In the genomic region with DNA sequence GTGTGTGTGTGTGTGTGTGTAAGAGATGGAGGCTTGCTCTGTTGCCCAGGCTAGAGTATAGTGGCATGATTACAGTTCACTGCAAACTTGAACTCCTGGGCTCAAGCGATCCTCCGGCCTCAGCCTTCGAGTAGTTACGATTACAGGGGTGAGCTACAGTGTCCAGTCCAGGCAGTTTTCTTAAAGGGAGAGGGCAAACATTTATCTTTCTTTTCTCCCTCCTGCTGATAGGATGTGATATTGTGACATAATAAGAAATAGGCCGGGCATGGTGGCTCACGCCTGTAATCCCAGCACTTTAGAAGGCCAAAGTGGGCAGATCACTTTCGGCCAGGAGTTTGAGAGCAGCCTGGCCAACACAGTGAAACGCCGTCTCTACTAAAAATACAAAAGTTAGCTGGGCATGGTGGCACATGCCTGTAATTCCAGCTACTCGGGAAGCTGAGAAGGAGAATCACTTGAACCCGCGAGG, we compare ENCODE assay signal across 13 cellular contexts. TPM values are rescaled to one million over a fixed set of nuclear protein-coding genes. Genes with fewer than 3 reads are reported as not detected.
DNase-seq lines count a peak whose midpoint lies in the region; ATAC-seq and TF ChIP-seq lines count a peak whose summit lies in the region.
"Had no signal": no experiment of that assay in that cellular context is flagged by ENCODE, and none has a peak within 500 bp of the region (broad histone marks: within the 10 kb centered on the region; RNA-seq: fewer than 3 reads in every experiment).

No MANE protein-coding gene starts in this region.

- H3K23ac ChIP-seq in IMR-90 (ENCODE audit: low read depth, low read length): no peak overlapping the region
- no peak overlapping the region for H3K23ac ChIP-seq in trophoblast cell (ENCODE audit: low read length)

- peak overlapping the region; percentile 88 for H4K5ac ChIP-seq in IMR-90 (ENCODE audit: low read depth, low read length)

- no peaks in the 10 kb centered on the region for H3K27me3 Mint-ChIP-seq in CD4-positive, alpha-beta T cell
- H3K27me3 Mint-ChIP-seq in activated naive CD8-positive, alpha-beta T cell treated with anti-CD3 and anti-CD28 coated beads, Interleukin-2, amount 10 ng/mL, durations not matched to agents 7 days and 5 days: no peaks in the 10 kb centered on the region
- H3K27me3 Mint-ChIP-seq: progenitor cell of endocrine pancreas had no signal

- TF ChIP-seq RAD21 in IMR-90 (IDR thresholded peaks at IDR 0.05; ENCODE audit: low read length): no peak

- H2AFZ ChIP-seq in IMR-90 (replicated peaks; ENCODE audit: low read length, poor library complexity) (peak overlapping the region; percentile 77), trophoblast cell (ENCODE audit: insufficient read depth, low read length, poor library complexity) (no peak overlapping the region)

- no peak overlapping the region for H2BK20ac ChIP-seq in IMR-90 (ENCODE audit: low read depth, low read length)

- no peak overlapping the region for H4K12ac ChIP-seq in trophoblast cell (ENCODE audit: low read depth, low read length)

- H4K8ac ChIP-seq in IMR-90 (ENCODE audit: low read depth in 2 of 2, low read length in 2 of 2) (peak overlapping the region; percentile 33 to 85; a peak in 3 of 4 replicates), trophoblast cell (ENCODE audit: low read depth, low read length) (peak overlapping the region; percentile 61)

- H2AK5ac ChIP-seq in IMR-90 (ENCODE audit: low read depth, low read length) (peak overlapping the region; percentile 1), trophoblast cell (ENCODE audit: low read length) (no peak overlapping the region)

- dilution Hi-C loops in IMR-90 (cut with HindIII; ENCODE audit: low sequenced_read_pairs, unreplicated experiment): no loop called here

- POLR2A ChIA-PET in CD4-positive, alpha-beta T cell (lab: Charles Lee): interaction anchor here (0.6 to 1.0 kb wide), 2 partner anchors 17 to 416 kb away, joined by 3 to 5 read pairs; no protein-coding TSS in a partner anchor
- POLR2A ChIA-PET in IMR-90 (lab: Charles Lee; ENCODE audit: unreplicated experiment): no interaction called here
- POLR2A ChIA-PET in activated naive CD8-positive, alpha-beta T cell treated with anti-CD3 and anti-CD28 coated beads, Interleukin-2, amount 10 ng/mL, durations not matched to agents 7 days and 5 days (lab: Charles Lee): interaction anchor here (0.6 to 1.6 kb wide), 4 partner anchors 9 to 55 kb away, joined by 3 to 6 read pairs (median 4); a partner anchor contains a TSS

- intact Hi-C loops in CD4-positive, alpha-beta T cell (cut with DNase I, micrococcal nuclease): loop anchor here in 1 of 2 experiments (5.0 kb wide), 1 partner anchor 57 kb away; no protein-coding TSS in a partner anchor
- intact Hi-C loops in IMR-90 (cut with micrococcal nuclease) (no loop called here), prostate gland (cut with DNase I) (no loop called here)

- H3K36me3 ChIP-seq in IMR-90 (ENCODE audit: control insufficient read depth, insufficient read depth, low read length) (no peaks in the 10 kb centered on the region), trophoblast cell (ENCODE audit: control insufficient read depth in 1 of 2, insufficient read depth in 2 of 2, low read length in 2 of 2) (peaks cover 0 to 1% of the 10 kb centered on the region in 2 experiments), prostate gland (no peaks in the 10 kb centered on the region)
- H3K36me3 ChIP-seq: adrenal gland had no signal

- no peaks in the 10 kb centered on the region for H4K20me1 ChIP-seq in IMR-90 (ENCODE audit: insufficient read depth, low read length)

- no peak overlapping the region for H4K91ac ChIP-seq in IMR-90 (ENCODE audit: insufficient read depth, low read depth, low read length)
- no peak overlapping the region for H4K91ac ChIP-seq in trophoblast cell (ENCODE audit: low read depth, low read length)

- DNase-seq in CD4-positive, alpha-beta T cell: no peak
- DNase-seq in IMR-90 (no peak), trophoblast cell (no peak), prostate gland (ENCODE audit: low spot score) (no peak)
- DNase-seq in activated naive CD8-positive, alpha-beta T cell treated with anti-CD3 and anti-CD28 coated beads, Interleukin-2, amount 10 ng/mL, durations not matched to agents 7 days and 5 days: peak; percentile 34
- no peak for DNase-seq in central memory CD4-positive, alpha-beta T cell
- no peak for DNase-seq in stimulated activated naive CD4-positive, alpha-beta T cell (lab: John Stamatoyannopoulos, UW)
- DNase-seq: erythroblast; NCI-H1694; NCI-H510A; stimulated activated CD4-positive, alpha-beta T cell treated with anti-CD3 and anti-CD28 coated beads, Interleukin-1b, Interleukin-23, amount 100 ng/mL, for 48 hours had no signal

- H3K56ac ChIP-seq in IMR-90 (ENCODE audit: extremely low read depth, insufficient read depth, low read length): no peak overlapping the region

- 0 out of 2 replicates have a peak overlapping the region, but pooled peaks have one; percentile 45 for H3K14ac ChIP-seq in IMR-90 (replicated peaks; ENCODE audit: low read depth, low read length)
- H3K14ac ChIP-seq in trophoblast cell (ENCODE audit: low read length): no peak overlapping the region

- TF ChIP-seq POLR2A in IMR-90 (IDR thresholded peaks at IDR 0.05; ENCODE audit: low read depth, low read length) (no peak), prostate gland (IDR thresholded peaks at IDR 0.05) (no peak)

- H2BK5ac ChIP-seq in IMR-90 (ENCODE audit: low read depth, low read length, poor library complexity, severe bottlenecking) (no peak overlapping the region), trophoblast cell (ENCODE audit: low read depth, low read length, poor library complexity) (no peak overlapping the region)

- CTCF ChIA-PET in CD4-positive, alpha-beta T cell (lab: Charles Lee): interaction anchor here (2.4 kb wide), 1 partner anchor 17 kb away, joined by 6 read pairs; no protein-coding TSS in a partner anchor
- CTCF ChIA-PET in IMR-90 (lab: Yijun Ruan, JAX): interaction anchor here (0.9 to 1.6 kb wide), 2 partner anchors 17 to 55 kb away, joined by 3 to 4 read pairs; no protein-coding TSS in a partner anchor

- no TSS peak for BruUV-seq in IMR-90 (replicated peaks; lab: Mats Ljungman, UMichigan)

- H3K4me2 ChIP-seq in IMR-90 (ENCODE audit: low read depth, low read length): no peak overlapping the region
- no peak overlapping the region for H3K4me2 ChIP-seq in trophoblast cell (ENCODE audit: low read length)

- H2BK12ac ChIP-seq in trophoblast cell (ENCODE audit: low read length): no peak overlapping the region

- H3K79me2 ChIP-seq in trophoblast cell (ENCODE audit: control insufficient read depth, insufficient read depth, low read length, poor library complexity): no peaks in the 10 kb centered on the region

- H2BK15ac ChIP-seq in IMR-90 (ENCODE audit: low read depth, low read length): 0 out of 3 replicates have a peak overlapping the region, but pooled peaks have one; percentile 15

- no peak overlapping the region for H3K4me3 Mint-ChIP-seq in CD4-positive, alpha-beta T cell
- peak overlapping the region; percentile 83 for H3K4me3 Mint-ChIP-seq in activated naive CD8-positive, alpha-beta T cell treated with anti-CD3 and anti-CD28 coated beads, Interleukin-2, amount 10 ng/mL, durations not matched to agents 7 days and 5 days

- H3K27ac Mint-ChIP-seq in CD4-positive, alpha-beta T cell: peak overlapping the region; percentile 91
- peak overlapping the region; percentile 99 for H3K27ac Mint-ChIP-seq in activated naive CD8-positive, alpha-beta T cell treated with anti-CD3 and anti-CD28 coated beads, Interleukin-2, amount 10 ng/mL, durations not matched to agents 7 days and 5 days
- H3K27ac Mint-ChIP-seq: progenitor cell of endocrine pancreas had no signal

- H3K79me1 ChIP-seq in IMR-90 (ENCODE audit: low read depth in 1 of 2, low read length in 2 of 2): no peaks in the 10 kb centered on the region
- peaks cover 7% of the 10 kb centered on the region for H3K79me1 ChIP-seq in trophoblast cell (ENCODE audit: low read length)

- 100% methylated on average over 4 of the region's 12 CpGs; no CpG with 5 or more reads in 1 of the 2 experiments for WGBS in IMR-90 (ENCODE audit: extremely low coverage in 2 of 2, insufficient read length in 1 of 2), 2 experiments
- no CpG with 5 or more reads among the region's 12 CpGs for WGBS in trophoblast cell (ENCODE audit: extremely low coverage, insufficient coverage, insufficient read length)
- WGBS in prostate gland: 85% methylated on average over 12 of the region's 12 CpGs

- TF ChIP-seq CTCF in CD4-positive, alpha-beta T cell (IDR thresholded peaks at IDR 0.05): no peak
- TF ChIP-seq CTCF in IMR-90 (conservative IDR thresholded peaks at IDR 0.05; ENCODE audit: low read depth, low read length) (no peak), prostate gland (IDR thresholded peaks at IDR 0.05) (no peak)

- no peak overlapping the region for H3K4me3 ChIP-seq in IMR-90 (ENCODE audit: insufficient read depth, low read depth, low read length)
- no peak overlapping the region for H3K4me3 ChIP-seq in trophoblast cell (ENCODE audit: low read depth, low read length)
- H3K4me3 ChIP-seq in prostate gland: no peak overlapping the region
- H3K4me3 ChIP-seq: adrenal gland had no signal

- no peak for ATAC-seq in CD4-positive, alpha-beta T cell (ENCODE audit: poor library complexity)
- no peak for ATAC-seq in IMR-90 (ENCODE audit: low read depth)
- ATAC-seq in activated naive CD8-positive, alpha-beta T cell treated with anti-CD3 and anti-CD28 coated beads, Interleukin-2, amount 10 ng/mL, durations not matched to agents 7 days and 5 days (ENCODE audit: low read depth): peak; percentile 4

- in situ Hi-C loops in IMR-90 (cut with MboI; ENCODE audit: low sequenced_read_pairs): no loop called here

- H2AK9ac ChIP-seq in IMR-90 (replicated peaks; ENCODE audit: low read depth, low read length, poor library complexity): no peak overlapping the region

- no peaks in the 10 kb centered on the region for H3K36me3 Mint-ChIP-seq in CD4-positive, alpha-beta T cell (ENCODE audit: low read depth)
- no peaks in the 10 kb centered on the region for H3K36me3 Mint-ChIP-seq in activated naive CD8-positive, alpha-beta T cell treated with anti-CD3 and anti-CD28 coated beads, Interleukin-2, amount 10 ng/mL, durations not matched to agents 7 days and 5 days

- H3K4ac ChIP-seq in IMR-90 (ENCODE audit: low read depth, low read length): peak overlapping the region; percentile 59; the same call in 1 of the 2 replicates
- H3K4ac ChIP-seq in trophoblast cell (ENCODE audit: low read depth, low read length): no peak overlapping the region

- no peak overlapping the region for H3K27ac ChIP-seq in CD4-positive, alpha-beta T cell (ENCODE audit: low read depth, low read length)
- H3K27ac ChIP-seq in IMR-90 (ENCODE audit: insufficient read depth, low read length) (no peak overlapping the region), trophoblast cell (ENCODE audit: low read depth, low read length) (no peak overlapping the region), prostate gland (no peak overlapping the region)
- H3K27ac ChIP-seq: adrenal gland had no signal

- H3K18ac ChIP-seq in IMR-90 (ENCODE audit: low read depth, low read length): no peak overlapping the region
- no peak overlapping the region for H3K18ac ChIP-seq in trophoblast cell (ENCODE audit: low read length)

- H3K9me1 ChIP-seq in IMR-90 (ENCODE audit: insufficient read depth, low read length): peaks cover 20% of the 10 kb centered on the region

- H2BK120ac ChIP-seq in IMR-90 (ENCODE audit: low read depth, low read length) (no peak overlapping the region), trophoblast cell (ENCODE audit: insufficient read depth, low read length, poor library complexity) (no peak overlapping the region)

- H3K4me1 ChIP-seq in IMR-90 (ENCODE audit: control insufficient read depth, insufficient read depth, low read length) (peaks cover 3% of the 10 kb centered on the region; the same call in 1 of the 2 replicates), trophoblast cell (ENCODE audit: control insufficient read depth in 1 of 2, insufficient read depth in 2 of 2, low read length in 2 of 2) (peaks cover 0 to 2% of the 10 kb centered on the region in 2 experiments), prostate gland (replicated peaks) (no peaks in the 10 kb centered on the region)

- H3K4me1 Mint-ChIP-seq in CD4-positive, alpha-beta T cell (ENCODE audit: low read depth): peaks cover 31% of the 10 kb centered on the region
- H3K4me1 Mint-ChIP-seq in activated naive CD8-positive, alpha-beta T cell treated with anti-CD3 and anti-CD28 coated beads, Interleukin-2, amount 10 ng/mL, durations not matched to agents 7 days and 5 days: peaks cover 26% of the 10 kb centered on the region

- H3K9ac ChIP-seq in IMR-90 (ENCODE audit: low read depth, low read length): no peak overlapping the region
- no peak overlapping the region for H3K9ac ChIP-seq in trophoblast cell (ENCODE audit: low read length)

- no peaks in the 10 kb centered on the region for H3K9me3 Mint-ChIP-seq in CD4-positive, alpha-beta T cell
- H3K9me3 Mint-ChIP-seq in activated naive CD8-positive, alpha-beta T cell treated with anti-CD3 and anti-CD28 coated beads, Interleukin-2, amount 10 ng/mL, durations not matched to agents 7 days and 5 days: no peaks in the 10 kb centered on the region

- no peaks in the 10 kb centered on the region for H3K27me3 ChIP-seq in CD4-positive, alpha-beta T cell (ENCODE audit: control insufficient read depth, insufficient read depth, low read length)
- H3K27me3 ChIP-seq in IMR-90 (ENCODE audit: control insufficient read depth, insufficient read depth, low read length) (no peaks in the 10 kb centered on the region), trophoblast cell (ENCODE audit: insufficient read depth, low read length) (no peaks in the 10 kb centered on the region), prostate gland (replicated peaks; ENCODE audit: insufficient read depth) (no peaks in the 10 kb centered on the region)
- H3K27me3 ChIP-seq: adrenal gland had no signal

- H3K9me3 ChIP-seq in CD4-positive, alpha-beta T cell (ENCODE audit: control insufficient read depth, low read length): no peaks in the 10 kb centered on the region
- H3K9me3 ChIP-seq in IMR-90 (ENCODE audit: control insufficient read depth, insufficient read depth, low read length): no peaks in the 10 kb centered on the region
- no peaks in the 10 kb centered on the region for H3K9me3 ChIP-seq in trophoblast cell (ENCODE audit: insufficient read depth, low read depth, low read length)
- H3K9me3 ChIP-seq in prostate gland: no peaks in the 10 kb centered on the region
- H3K9me3 ChIP-seq: adrenal gland had no signal

RNA-seq across cellular contexts. Expression of a gene that starts 31.8 kb away (rescaled TPM):
- total RNA-seq in CD4-positive, alpha-beta T cell: 10 to 100 TPM; 52.0 to 54.9 TPM
- total RNA-seq in IMR-90 (2012; rRNA removed) (54.8 and 58.9 TPM in 2 replicates), prostate gland (10 to 100 TPM; 59.9 to 84.1 TPM)
- 35.6 and 38.0 TPM in 2 replicates for polyA plus RNA-seq in IMR-90 (2012; rRNA removed)
- 14.5 and 24.5 TPM in 2 replicates for polyA plus RNA-seq in IMR-90 (2012; cell fraction: cytosol; rRNA removed)
- 33.5 and 72.7 TPM in 2 replicates for polyA plus RNA-seq in IMR-90 (2012; cell fraction: nucleus; rRNA removed; ENCODE audit: low replicate concordance)
- 10 to 100 TPM; 61.2 to 61.5 TPM for total RNA-seq in activated naive CD8-positive, alpha-beta T cell treated with anti-CD3 and anti-CD28 coated beads, Interleukin-2, amount 10 ng/mL, durations not matched to agents 7 days and 5 days
- polyA plus RNA-seq in trophoblast cell (2013): 101 and 104 TPM in 2 replicates

RNA-seq across cellular contexts. Expression of a gene that starts 46.4 kb away (rescaled TPM):
- 10 to 100 TPM; 49.4 to 54.8 TPM for total RNA-seq in CD4-positive, alpha-beta T cell
- 9.5 and 11.4 TPM in 2 replicates for total RNA-seq in IMR-90 (2012; rRNA removed)
- polyA plus RNA-seq in IMR-90 (2012; rRNA removed): 10.9 and 12.7 TPM in 2 replicates
- polyA plus RNA-seq in IMR-90 (2012; cell fraction: cytosol; rRNA removed): 2.8 and 3.9 TPM in 2 replicates
- 13.3 and 42.0 TPM in 2 replicates for polyA plus RNA-seq in IMR-90 (2012; cell fraction: nucleus; rRNA removed; ENCODE audit: low replicate concordance)
- 10 to 100 TPM; 44.8 to 45.3 TPM for total RNA-seq in activated naive CD8-positive, alpha-beta T cell treated with anti-CD3 and anti-CD28 coated beads, Interleukin-2, amount 10 ng/mL, durations not matched to agents 7 days and 5 days
- polyA plus RNA-seq in trophoblast cell (2013): 63.0 and 64.9 TPM in 2 replicates
- total RNA-seq in prostate gland: 10 to 100 TPM; 17.3 to 20.1 TPM
